In genomic region chr12:50084775-50085614, GRCh38 we compare ENCODE assay signal across 8 cellular contexts. TPM values are rescaled to one million over a fixed set of nuclear protein-coding genes. Genes with fewer than 3 reads are reported as not detected.
DNase-seq lines count a peak whose midpoint lies in the region; ATAC-seq and TF ChIP-seq lines count a peak whose summit lies in the region.

Gene SMARCD1 (plus strand): TSS chr12:50085342. CDS start chr12:50085370, 28 bp downstream.

- TF ChIP-seq EP300 in upper lobe of left lung (IDR thresholded peaks at IDR 0.05): no peak

- H3K36me3 ChIP-seq in adipocyte (ENCODE audit: control insufficient read depth, insufficient read depth, low read length, severe bottlenecking): peaks cover 26% of the 10 kb centered on the region
- peaks cover 5 to 37% (median 34%) of the 10 kb centered on the region in 9 donors for H3K36me3 ChIP-seq in heart left ventricle
- H3K36me3 ChIP-seq in upper lobe of left lung: peaks cover 5 to 36% (median 27%) of the 10 kb centered on the region in 4 donors

- 0 to 1% (median 1%) methylated on average over 40 to 69 of the region's 69 CpGs for WGBS in heart left ventricle, 4 donors
- WGBS in upper lobe of left lung, 2 donors: 1% methylated on average over 15 to 41 of the region's 69 CpGs

- peak; percentile 95 for DNase-seq in GM12865 (ENCODE audit: low read depth)
- DNase-seq in NCI-H128 (lab: John Stamatoyannopoulos, UW; ENCODE audit: unreplicated experiment): peak; percentile 89
- DNase-seq in SW480 (ENCODE audit: low spot score): peak; percentile 95
- peak; percentile 94 for DNase-seq in adipocyte (ENCODE audit: low read depth)
- peak; percentile 92 to 97 (median 95) for DNase-seq in heart left ventricle
- peak; percentile 85 to 99 (median 94) for DNase-seq in posterior cingulate gyrus
- DNase-seq in upper lobe of left lung: peak; percentile 95 to 96

- H3K4me3 ChIP-seq in GM12865 (ENCODE audit: low read depth, low read length) (peak within 1 kb of the TSS; percentile 89), adipocyte (ENCODE audit: low read length) (peak within 1 kb of the TSS; percentile 91), heart left ventricle (peak within 1 kb of the TSS; percentile 80 to 99 (median 94)), upper lobe of left lung (peak within 1 kb of the TSS; percentile 68 to 98 (median 86))

- peak; percentile 85 for ATAC-seq in HG02642 (IDR thresholded peaks at IDR 0.05; ENCODE audit: poor library complexity, unreplicated experiment)
- ATAC-seq in heart left ventricle: peak; percentile 95 to 97 (median 96)
- ATAC-seq in upper lobe of left lung (ENCODE audit: low FRiP score in 2 of 2): peak; percentile 90 to 96

- peak within 1 kb of the TSS; percentile 90 to 100 (median 98) for H3K27ac ChIP-seq in heart left ventricle
- H3K27ac ChIP-seq in upper lobe of left lung: peak within 1 kb of the TSS; percentile 90 to 98 (median 97)

- H3K4me1 ChIP-seq in adipocyte (ENCODE audit: control insufficient read depth, insufficient read depth, low read length) (peaks cover 49% of the 10 kb centered on the region), heart left ventricle (peaks cover 0 to 29% (median 14%) of the 10 kb centered on the region in 12 donors), upper lobe of left lung (peaks cover 9 to 32% (median 15%) of the 10 kb centered on the region in 4 donors)

- no peak for TF ChIP-seq POLR2A in heart left ventricle (IDR thresholded peaks at IDR 0.05)
- TF ChIP-seq POLR2A in upper lobe of left lung (IDR thresholded peaks at IDR 0.05): no peak

- peak within 1 kb of the TSS; percentile 91 for H3K9ac ChIP-seq in adipocyte (ENCODE audit: low read length)

- intact Hi-C loops in heart left ventricle (cut with DNase I): loop anchor here in 6 of 10 donors (1.0 to 10.0 kb wide), 5 partner anchors 26 to 230 kb away; partner anchors contain the start of gene CERS5 (in 1 of the 6)
- intact Hi-C loops in posterior cingulate gyrus (cut with DNase I): loop anchor here (1.0 to 2.0 kb wide), 2 partner anchors 28 to 82 kb away; partner anchors contain the start of genes CERS5 and COX14

- H3K9me3 ChIP-seq in adipocyte (ENCODE audit: control insufficient read depth, low read length) (no peaks in the 10 kb centered on the region), heart left ventricle (no peaks in the 10 kb centered on the region), upper lobe of left lung (no peaks in the 10 kb centered on the region)

- TF ChIP-seq CTCF in GM12865 (IDR thresholded peaks at IDR 0.05; ENCODE audit: insufficient read depth, low read depth, low read length, missing control alignments) (peak; percentile 54), heart left ventricle (IDR thresholded peaks at IDR 0.05) (peak in 10 of 12 donors; percentile 19 to 83 (median 66)), upper lobe of left lung (IDR thresholded peaks at IDR 0.05) (peak in 4 of 6 experiments; percentile 5 to 53 (median 32))

- H3K27me3 ChIP-seq in adipocyte (replicated peaks; ENCODE audit: control insufficient read depth, insufficient read depth, low read length) (no peaks in the 10 kb centered on the region), heart left ventricle (no peaks in the 10 kb centered on the region), upper lobe of left lung (no peaks in the 10 kb centered on the region)

RNA-seq across cellular contexts. Expression of gene SMARCD1, which starts in this region (rescaled TPM):
- total RNA-seq in heart left ventricle (10 to 100 TPM; 13.6 to 35.7 (median 22.0) TPM), upper lobe of left lung (10 to 100 TPM; 44.6 to 76.2 (median 51.0) TPM)
- polyA plus RNA-seq in heart left ventricle: 10 to 100 TPM in 1 of 2 donors, 1 to 10 TPM in 1; 8.5 to 19.3 TPM

Comparison
In these comparisons a context has a peak if more than half of its experiments do, and no peak if none do; other contexts are left out.
1. Peak in every context shown above with its lines: DNase-seq, ATAC-seq, H3K4me3 ChIP-seq and H3K27ac ChIP-seq.